1 cellular context compared by ENCODE assay signal in the genomic region with DNA sequence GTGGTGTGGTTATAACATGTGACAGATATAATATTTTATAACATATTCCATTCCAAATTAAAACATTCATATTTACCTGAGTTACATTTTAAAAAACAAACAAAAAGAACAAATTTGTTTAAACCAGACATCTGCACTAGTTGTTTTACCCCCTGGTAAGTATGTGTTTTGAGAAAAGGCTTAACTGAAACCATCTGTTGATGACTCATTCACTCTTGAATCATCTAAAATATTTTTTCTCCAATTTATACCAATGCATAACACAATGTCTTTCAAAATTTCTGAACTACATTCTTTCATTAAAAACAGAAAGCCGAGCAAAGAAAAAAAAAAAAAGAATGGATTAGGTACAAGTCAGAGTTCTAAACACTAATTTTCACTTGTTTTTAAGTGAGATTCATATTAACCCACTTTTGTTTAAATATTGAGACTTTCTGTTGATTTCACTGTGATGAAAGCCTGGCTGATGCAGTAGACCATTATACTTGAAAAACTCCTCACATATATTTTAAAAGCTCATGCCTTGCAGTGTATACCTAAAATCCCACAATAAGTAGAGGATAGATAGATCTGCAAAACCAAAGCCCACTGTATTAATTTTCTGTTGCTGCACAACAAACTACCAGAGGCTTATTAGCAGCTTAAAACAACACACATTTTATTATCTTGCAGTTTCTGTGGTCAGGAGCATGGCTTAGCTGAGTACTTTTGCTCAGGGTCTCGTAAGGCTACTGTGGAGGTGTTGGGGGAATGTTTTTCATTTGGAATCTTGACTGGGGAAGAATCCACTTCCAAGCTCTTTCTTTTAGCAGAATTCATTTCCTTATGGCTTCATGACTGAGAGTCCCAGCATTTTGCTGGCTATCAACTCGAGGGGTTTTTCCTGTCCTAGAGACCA.
TF ChIP-seq lines count a peak whose summit lies in the region.

No MANE protein-coding gene starts in this region.

TF ChIP-seq in SK-N-SH, 30 proteins besides CTCF, POLR2A, EP300 and RAD21 (continued from another document):
- peak; percentile 29; the same call in 1 of the 2 replicates for TF ChIP-seq MEF2A (IDR thresholded peaks at IDR 0.05; ENCODE audit: borderline replicate concordance, low read depth)
- no peak for TF ChIP-seq EZH2phosphoT487 (IDR thresholded peaks at IDR 0.05; ENCODE audit: borderline replicate concordance, low read depth)
- no peak for TF ChIP-seq GABPA (IDR thresholded peaks at IDR 0.05; ENCODE audit: low read depth)
- TF ChIP-seq RFX5 (IDR thresholded peaks at IDR 0.05; ENCODE audit: low read length) = no peak
- TF ChIP-seq FOXM1 (IDR thresholded peaks at IDR 0.05; ENCODE audit: low read depth) = peak; percentile 56; the same call in 1 of the 2 replicates
- no peak for TF ChIP-seq FOXJ3 (CRISPR knock-in tag; IDR thresholded peaks at IDR 0.05)
- TF ChIP-seq YY1 (IDR thresholded peaks at IDR 0.05; ENCODE audit: low read depth) = no peak
- TF ChIP-seq NFIC (IDR thresholded peaks at IDR 0.05; ENCODE audit: borderline replicate concordance) = peak; percentile 56; the same call in 1 of the 2 replicates
- TF ChIP-seq, protein P1, sequence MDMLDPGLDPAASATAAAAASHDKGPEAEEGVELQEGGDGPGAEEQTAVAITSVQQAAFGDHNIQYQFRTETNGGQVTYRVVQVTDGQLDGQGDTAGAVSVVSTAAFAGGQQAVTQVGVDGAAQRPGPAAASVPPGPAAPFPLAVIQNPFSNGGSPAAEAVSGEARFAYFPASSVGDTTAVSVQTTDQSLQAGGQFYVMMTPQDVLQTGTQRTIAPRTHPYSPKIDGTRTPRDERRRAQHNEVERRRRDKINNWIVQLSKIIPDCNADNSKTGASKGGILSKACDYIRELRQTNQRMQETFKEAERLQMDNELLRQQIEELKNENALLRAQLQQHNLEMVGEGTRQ (IDR thresholded peaks at IDR 0.05; ENCODE audit: borderline replicate concordance, low read depth, low read length) = no peak
- no peak for TF ChIP-seq SIN3A (IDR thresholded peaks at IDR 0.05; ENCODE audit: borderline replicate concordance, low read depth, low read length)
- TF ChIP-seq, protein P2, sequence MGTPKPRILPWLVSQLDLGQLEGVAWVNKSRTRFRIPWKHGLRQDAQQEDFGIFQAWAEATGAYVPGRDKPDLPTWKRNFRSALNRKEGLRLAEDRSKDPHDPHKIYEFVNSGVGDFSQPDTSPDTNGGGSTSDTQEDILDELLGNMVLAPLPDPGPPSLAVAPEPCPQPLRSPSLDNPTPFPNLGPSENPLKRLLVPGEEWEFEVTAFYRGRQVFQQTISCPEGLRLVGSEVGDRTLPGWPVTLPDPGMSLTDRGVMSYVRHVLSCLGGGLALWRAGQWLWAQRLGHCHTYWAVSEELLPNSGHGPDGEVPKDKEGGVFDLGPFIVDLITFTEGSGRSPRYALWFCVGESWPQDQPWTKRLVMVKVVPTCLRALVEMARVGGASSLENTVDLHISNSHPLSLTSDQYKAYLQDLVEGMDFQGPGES (IDR thresholded peaks at IDR 0.05; ENCODE audit: low read depth, low read length) = no peak
- TF ChIP-seq NRF1 (IDR thresholded peaks at IDR 0.05; ENCODE audit: low read depth, low read length) = no peak
- no peak for TF ChIP-seq ELF1 (IDR thresholded peaks at IDR 0.05)
- TF ChIP-seq, protein P3, sequence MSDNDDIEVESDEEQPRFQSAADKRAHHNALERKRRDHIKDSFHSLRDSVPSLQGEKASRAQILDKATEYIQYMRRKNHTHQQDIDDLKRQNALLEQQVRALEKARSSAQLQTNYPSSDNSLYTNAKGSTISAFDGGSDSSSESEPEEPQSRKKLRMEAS (IDR thresholded peaks at IDR 0.05; ENCODE audit: low read depth) = no peak
- peak; percentile 97 for TF ChIP-seq JUND (IDR thresholded peaks at IDR 0.05)
- TF ChIP-seq POLR2AphosphoS5 (IDR thresholded peaks at IDR 0.05; ENCODE audit: low read depth, low read length) = peak; percentile 87
- TF ChIP-seq CHD2 (IDR thresholded peaks at IDR 0.05; ENCODE audit: low read length, partially characterized antibody) = no peak
- TF ChIP-seq FOSL2 (IDR thresholded peaks at IDR 0.05; ENCODE audit: borderline replicate concordance, low read depth) = peak; percentile 98
- TF ChIP-seq, protein P4, sequence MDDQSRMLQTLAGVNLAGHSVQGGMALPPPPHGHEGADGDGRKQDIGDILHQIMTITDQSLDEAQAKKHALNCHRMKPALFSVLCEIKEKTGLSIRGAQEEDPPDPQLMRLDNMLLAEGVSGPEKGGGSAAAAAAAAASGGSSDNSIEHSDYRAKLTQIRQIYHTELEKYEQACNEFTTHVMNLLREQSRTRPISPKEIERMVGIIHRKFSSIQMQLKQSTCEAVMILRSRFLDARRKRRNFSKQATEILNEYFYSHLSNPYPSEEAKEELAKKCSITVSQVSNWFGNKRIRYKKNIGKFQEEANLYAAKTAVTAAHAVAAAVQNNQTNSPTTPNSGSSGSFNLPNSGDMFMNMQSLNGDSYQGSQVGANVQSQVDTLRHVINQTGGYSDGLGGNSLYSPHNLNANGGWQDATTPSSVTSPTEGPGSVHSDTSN (IDR thresholded peaks at IDR 0.05) = peak; percentile 65; the same call in 1 of the 2 replicates
- TF ChIP-seq SMC3 (IDR thresholded peaks at IDR 0.05; ENCODE audit: low read depth, low read length) = no peak
- TF ChIP-seq RXRA (IDR thresholded peaks at IDR 0.05; ENCODE audit: borderline replicate concordance, low read depth) = peak; percentile 44; the same call in 1 of the 2 replicates
- TF ChIP-seq GATA2 (CRISPR knock-in tag; IDR thresholded peaks at IDR 0.05) = no peak
- peak; percentile 99 for TF ChIP-seq TCF12 (IDR thresholded peaks at IDR 0.05)
- TF ChIP-seq TAF1 (IDR thresholded peaks at IDR 0.05; ENCODE audit: borderline replicate concordance, low read depth, low read length) = no peak
TF ChIP-seq in SK-N-SH: peak in this region for 10.
